In the genomic region with DNA sequence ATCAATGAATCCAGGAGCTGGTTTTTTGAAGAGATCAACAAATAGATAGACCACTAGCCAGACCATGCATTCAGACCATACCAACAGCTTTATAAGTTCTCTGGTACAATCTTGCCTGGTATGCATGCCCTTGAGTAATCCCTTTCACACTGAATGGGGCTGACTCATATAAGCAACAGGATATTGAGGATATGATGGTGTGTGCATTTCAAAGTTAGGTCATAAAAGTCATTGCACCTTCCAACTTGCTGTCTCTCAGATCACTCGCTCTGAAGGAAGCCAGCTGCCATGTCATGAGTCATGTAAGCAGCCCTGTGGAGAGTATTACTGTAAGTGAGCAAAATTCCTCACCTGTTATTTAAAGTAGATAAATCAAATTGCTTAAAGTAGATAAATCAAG, we compare ENCODE assay signal across 1 cellular context.
TF ChIP-seq lines count a peak whose summit lies in the region.

No MANE protein-coding gene starts in this region.

TF ChIP-seq in HepG2, 621 proteins besides CTCF, POLR2A, EP300 and RAD21 (continued from another document):
- TF ChIP-seq ZNF12 (CRISPR knock-in tag; IDR thresholded peaks at IDR 0.05) (0 out of 2 replicates have a peak, but pooled peaks have one; percentile 47), AGO2 (optimal IDR thresholded peaks at IDR 0.05; ENCODE audit: low read depth, low read length) (no peak), SETDB1 (CRISPR knock-in tag; IDR thresholded peaks at IDR 0.05; ENCODE audit: borderline replicate concordance) (no peak), ZNF724P (CRISPR knock-in tag; IDR thresholded peaks at IDR 0.05; ENCODE audit: borderline replicate concordance) (no peak), ZNF781 (CRISPR knock-in tag; IDR thresholded peaks at IDR 0.05; ENCODE audit: borderline replicate concordance, not compliant biosample characterization) (no peak), NR2C2 (CRISPR knock-in tag; IDR thresholded peaks at IDR 0.05; ENCODE audit: borderline replicate concordance) (no peak), PHF5A (CRISPR knock-in tag; IDR thresholded peaks at IDR 0.05; ENCODE audit: low read depth, unreplicated experiment) (no peak), MXD4 (CRISPR knock-in tag; IDR thresholded peaks at IDR 0.05) (no peak), SIX4 (CRISPR knock-in tag; IDR thresholded peaks at IDR 0.05) (peak; percentile 58; the same call in 1 of the 2 replicates), ETV6 (CRISPR knock-in tag; conservative IDR thresholded peaks at IDR 0.05) (no peak), ZNF879 (CRISPR knock-in tag; IDR thresholded peaks at IDR 0.05) (no peak), DMAP1 (CRISPR knock-in tag; IDR thresholded peaks at IDR 0.05) (no peak), ZNF598 (CRISPR knock-in tag; IDR thresholded peaks at IDR 0.05; ENCODE audit: borderline replicate concordance) (no peak), ZNF460 (CRISPR knock-in tag; IDR thresholded peaks at IDR 0.05; ENCODE audit: borderline replicate concordance) (no peak), KDM2A (CRISPR knock-in tag; IDR thresholded peaks at IDR 0.05; ENCODE audit: borderline replicate concordance, low read depth) (no peak), ZSCAN22 (CRISPR knock-in tag; IDR thresholded peaks at IDR 0.05) (no peak), THYN1 (CRISPR knock-in tag; IDR thresholded peaks at IDR 0.05; ENCODE audit: borderline replicate concordance, low read depth) (no peak), CBX5 (CRISPR knock-in tag; IDR thresholded peaks at IDR 0.05; ENCODE audit: borderline replicate concordance) (peak; percentile 78; the same call in 1 of the 2 replicates), ASH2L (IDR thresholded peaks at IDR 0.05; ENCODE audit: insufficient read length, low read depth, low read length) (no peak), JUNB (CRISPR knock-in tag; IDR thresholded peaks at IDR 0.05; ENCODE audit: borderline replicate concordance) (0 out of 2 replicates have a peak, but pooled peaks have one; percentile 26), YEATS4 (CRISPR knock-in tag; IDR thresholded peaks at IDR 0.05; ENCODE audit: borderline replicate concordance) (no peak), GATA4 (IDR thresholded peaks at IDR 0.05; ENCODE audit: borderline replicate concordance, low read depth) (0 out of 2 replicates have a peak, but pooled peaks have one; percentile 15), TGIF2 (CRISPR knock-in tag; IDR thresholded peaks at IDR 0.05) (no peak), ZMYM3 (CRISPR knock-in tag; IDR thresholded peaks at IDR 0.05) (no peak), TEAD3 (CRISPR knock-in tag; optimal IDR thresholded peaks at IDR 0.05; ENCODE audit: borderline replicate concordance) (peak; percentile 92), HOXA3 (CRISPR knock-in tag; IDR thresholded peaks at IDR 0.05) (0 out of 2 replicates have a peak, but pooled peaks have one; percentile 20), KLF11 (CRISPR knock-in tag; IDR thresholded peaks at IDR 0.05) (no peak), BHLHE40 (IDR thresholded peaks at IDR 0.05; ENCODE audit: low read length) (no peak)
- TF ChIP-seq, protein P1, sequence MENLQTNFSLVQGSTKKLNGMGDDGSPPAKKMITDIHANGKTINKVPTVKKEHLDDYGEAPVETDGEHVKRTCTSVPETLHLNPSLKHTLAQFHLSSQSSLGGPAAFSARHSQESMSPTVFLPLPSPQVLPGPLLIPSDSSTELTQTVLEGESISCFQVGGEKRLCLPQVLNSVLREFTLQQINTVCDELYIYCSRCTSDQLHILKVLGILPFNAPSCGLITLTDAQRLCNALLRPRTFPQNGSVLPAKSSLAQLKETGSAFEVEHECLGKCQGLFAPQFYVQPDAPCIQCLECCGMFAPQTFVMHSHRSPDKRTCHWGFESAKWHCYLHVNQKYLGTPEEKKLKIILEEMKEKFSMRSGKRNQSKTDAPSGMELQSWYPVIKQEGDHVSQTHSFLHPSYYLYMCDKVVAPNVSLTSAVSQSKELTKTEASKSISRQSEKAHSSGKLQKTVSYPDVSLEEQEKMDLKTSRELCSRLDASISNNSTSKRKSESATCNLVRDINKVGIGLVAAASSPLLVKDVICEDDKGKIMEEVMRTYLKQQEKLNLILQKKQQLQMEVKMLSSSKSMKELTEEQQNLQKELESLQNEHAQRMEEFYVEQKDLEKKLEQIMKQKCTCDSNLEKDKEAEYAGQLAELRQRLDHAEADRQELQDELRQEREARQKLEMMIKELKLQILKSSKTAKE (CRISPR knock-in tag; IDR thresholded peaks at IDR 0.05; ENCODE audit: borderline replicate concordance): no peak
- TF ChIP-seq, protein P2, sequence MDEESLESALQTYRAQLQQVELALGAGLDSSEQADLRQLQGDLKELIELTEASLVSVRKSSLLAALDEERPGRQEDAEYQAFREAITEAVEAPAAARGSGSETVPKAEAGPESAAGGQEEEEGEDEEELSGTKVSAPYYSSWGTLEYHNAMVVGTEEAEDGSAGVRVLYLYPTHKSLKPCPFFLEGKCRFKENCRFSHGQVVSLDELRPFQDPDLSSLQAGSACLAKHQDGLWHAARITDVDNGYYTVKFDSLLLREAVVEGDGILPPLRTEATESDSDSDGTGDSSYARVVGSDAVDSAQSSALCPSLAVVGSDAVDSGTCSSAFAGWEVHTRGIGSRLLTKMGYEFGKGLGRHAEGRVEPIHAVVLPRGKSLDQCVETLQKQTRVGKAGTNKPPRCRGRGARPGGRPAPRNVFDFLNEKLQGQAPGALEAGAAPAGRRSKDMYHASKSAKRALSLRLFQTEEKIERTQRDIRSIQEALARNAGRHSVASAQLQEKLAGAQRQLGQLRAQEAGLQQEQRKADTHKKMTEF (CRISPR knock-in tag; IDR thresholded peaks at IDR 0.05): peak; percentile 28; the same call in 1 of the 2 replicates
- TF ChIP-seq, protein P3, sequence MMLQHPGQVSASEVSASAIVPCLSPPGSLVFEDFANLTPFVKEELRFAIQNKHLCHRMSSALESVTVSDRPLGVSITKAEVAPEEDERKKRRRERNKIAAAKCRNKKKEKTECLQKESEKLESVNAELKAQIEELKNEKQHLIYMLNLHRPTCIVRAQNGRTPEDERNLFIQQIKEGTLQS (CRISPR knock-in tag; IDR thresholded peaks at IDR 0.05): peak; percentile 57
- TF ChIP-seq, protein P4, sequence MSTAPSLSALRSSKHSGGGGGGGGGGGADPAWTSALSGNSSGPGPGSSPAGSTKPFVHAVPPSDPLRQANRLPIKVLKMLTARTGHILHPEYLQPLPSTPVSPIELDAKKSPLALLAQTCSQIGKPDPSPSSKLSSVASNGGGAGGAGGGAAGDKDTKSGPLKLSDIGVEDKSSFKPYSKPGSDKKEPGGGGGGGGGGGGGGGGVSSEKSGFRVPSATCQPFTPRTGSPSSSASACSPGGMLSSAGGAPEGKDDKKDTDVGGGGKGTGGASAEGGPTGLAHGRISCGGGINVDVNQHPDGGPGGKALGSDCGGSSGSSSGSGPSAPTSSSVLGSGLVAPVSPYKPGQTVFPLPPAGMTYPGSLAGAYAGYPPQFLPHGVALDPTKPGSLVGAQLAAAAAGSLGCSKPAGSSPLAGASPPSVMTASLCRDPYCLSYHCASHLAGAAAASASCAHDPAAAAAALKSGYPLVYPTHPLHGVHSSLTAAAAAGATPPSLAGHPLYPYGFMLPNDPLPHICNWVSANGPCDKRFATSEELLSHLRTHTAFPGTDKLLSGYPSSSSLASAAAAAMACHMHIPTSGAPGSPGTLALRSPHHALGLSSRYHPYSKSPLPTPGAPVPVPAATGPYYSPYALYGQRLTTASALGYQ (CRISPR knock-in tag; IDR thresholded peaks at IDR 0.05): no peak
- TF ChIP-seq, protein P5, sequence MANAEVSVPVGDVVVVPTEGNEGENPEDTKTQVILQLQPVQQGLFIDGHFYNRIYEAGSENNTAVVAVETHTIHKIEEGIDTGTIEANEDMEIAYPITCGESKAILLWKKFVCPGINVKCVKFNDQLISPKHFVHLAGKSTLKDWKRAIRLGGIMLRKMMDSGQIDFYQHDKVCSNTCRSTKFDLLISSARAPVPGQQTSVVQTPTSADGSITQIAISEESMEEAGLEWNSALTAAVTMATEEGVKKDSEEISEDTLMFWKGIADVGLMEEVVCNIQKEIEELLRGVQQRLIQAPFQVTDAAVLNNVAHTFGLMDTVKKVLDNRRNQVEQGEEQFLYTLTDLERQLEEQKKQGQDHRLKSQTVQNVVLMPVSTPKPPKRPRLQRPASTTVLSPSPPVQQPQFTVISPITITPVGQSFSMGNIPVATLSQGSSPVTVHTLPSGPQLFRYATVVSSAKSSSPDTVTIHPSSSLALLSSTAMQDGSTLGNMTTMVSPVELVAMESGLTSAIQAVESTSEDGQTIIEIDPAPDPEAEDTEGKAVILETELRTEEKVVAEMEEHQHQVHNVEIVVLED (CRISPR knock-in tag; IDR thresholded peaks at IDR 0.05; ENCODE audit: borderline replicate concordance): no peak
